In genomic region chr17:62895650-62896301, GRCh38 we compare ENCODE assay signal across 15 cellular contexts.
DNase-seq lines count a peak whose midpoint lies in the region; ATAC-seq and FAIRE-seq lines count a peak whose summit lies in the region.
"Had no signal": no experiment of that assay in that cellular context is flagged by ENCODE, and none has a peak within 500 bp of the region (broad histone marks: within the 10 kb centered on the region; RNA-seq: fewer than 3 reads in every experiment).

No MANE protein-coding gene starts in this region.

- no peaks in the 10 kb centered on the region for H3K9me3 Mint-ChIP-seq in activated CD8-positive, alpha-beta T cell treated with anti-CD3 and anti-CD28 coated beads, Interleukin-2, amount 10 ng/mL, durations not matched to agents 7 days and 5 days (ENCODE audit: insufficient read depth)
- H3K9me3 Mint-ChIP-seq: activated naive CD4-positive, alpha-beta T cell treated with anti-CD3 and anti-CD28 coated beads for 36 hours had no signal

- H3K9me3 ChIP-seq in mesenchymal stem cell (ENCODE audit: control insufficient read depth, low read length) = no peaks in the 10 kb centered on the region
- H3K9me3 ChIP-seq: psoas muscle, vagina had no signal

- peak overlapping the region in 1 of 2 experiments; percentile 66 for H2BK12ac ChIP-seq in mesenchymal stem cell (ENCODE audit: low read length in 2 of 2)

- no peak overlapping the region for H3K27ac Mint-ChIP-seq in activated CD8-positive, alpha-beta T cell treated with anti-CD3 and anti-CD28 coated beads, Interleukin-2, amount 10 ng/mL, durations not matched to agents 7 days and 5 days
- H3K27ac Mint-ChIP-seq: activated naive CD4-positive, alpha-beta T cell treated with anti-CD3 and anti-CD28 coated beads for 36 hours; WTC11 had no signal

- H3K36me3 Mint-ChIP-seq in activated CD8-positive, alpha-beta T cell treated with anti-CD3 and anti-CD28 coated beads, Interleukin-2, amount 10 ng/mL, durations not matched to agents 7 days and 5 days (ENCODE audit: low read depth) = no peaks in the 10 kb centered on the region
- H3K36me3 Mint-ChIP-seq: WTC11 had no signal

- peak overlapping the region; percentile 64 for H4K91ac ChIP-seq in mesenchymal stem cell (ENCODE audit: low read length)

- H3K4me1 ChIP-seq in mesenchymal stem cell (ENCODE audit: control insufficient read depth, insufficient read depth, low read depth, low read length) = peaks cover 5% of the 10 kb centered on the region

- CTCF ChIA-PET in activated CD8-positive, alpha-beta T cell treated with anti-CD3 and anti-CD28 coated beads, Interleukin-2, amount 10 ng/mL, durations not matched to agents 7 days and 5 days (lab: Charles Lee) = no interaction called here

- H3K18ac ChIP-seq in mesenchymal stem cell (ENCODE audit: low read depth in 1 of 2, low read length in 2 of 2) = peak overlapping the region in 1 of 2 experiments; percentile 77

- H3K4me1 Mint-ChIP-seq in activated CD8-positive, alpha-beta T cell treated with anti-CD3 and anti-CD28 coated beads, Interleukin-2, amount 10 ng/mL, durations not matched to agents 7 days and 5 days (ENCODE audit: low read depth) = peaks cover 11% of the 10 kb centered on the region

- ATAC-seq in activated CD8-positive, alpha-beta T cell treated with anti-CD3 and anti-CD28 coated beads, Interleukin-2, amount 10 ng/mL, durations not matched to agents 7 days and 5 days = no peak
- ATAC-seq in HG02763 (IDR thresholded peaks at IDR 0.05; ENCODE audit: unreplicated experiment) (no peak), HG03095 (IDR thresholded peaks at IDR 0.05; ENCODE audit: unreplicated experiment) (no peak)
- ATAC-seq: psoas muscle, WTC11 had no signal

- no peak overlapping the region for H3K23ac ChIP-seq in mesenchymal stem cell (ENCODE audit: low read length in 2 of 2)

- H3K4me3 Mint-ChIP-seq in activated CD8-positive, alpha-beta T cell treated with anti-CD3 and anti-CD28 coated beads, Interleukin-2, amount 10 ng/mL, durations not matched to agents 7 days and 5 days = no peak overlapping the region
- H3K4me3 Mint-ChIP-seq: activated naive CD4-positive, alpha-beta T cell treated with anti-CD3 and anti-CD28 coated beads for 36 hours; WTC11 had no signal

- DNase-seq in Ammon's horn (ENCODE audit: low spot score) = peak; percentile 40
- DNase-seq in HTR-8/SVneo (ENCODE audit: insufficient read length, low spot score) = no peak
- no peak for DNase-seq in caudate nucleus (lab: John Stamatoyannopoulos, UW)
- peak; percentile 60 for DNase-seq in mesenchymal stem cell
- no peak for DNase-seq in activated CD8-positive, alpha-beta T cell treated with anti-CD3 and anti-CD28 coated beads, Interleukin-2, amount 10 ng/mL, durations not matched to agents 7 days and 5 days
- no peak for DNase-seq in DMS 273 (lab: John Stamatoyannopoulos, UW; ENCODE audit: unreplicated experiment)
- DNase-seq: activated naive CD4-positive, alpha-beta T cell treated with anti-CD3 and anti-CD28 coated beads for 36 hours; DMS79; NCI-H2081; psoas muscle; stimulated activated CD4-positive, alpha-beta T cell treated with anti-CD3 and anti-CD28 coated beads, Interleukin-2, amount 100 ng/mL, for 48 hours had no signal

- no peak overlapping the region for H3K4ac ChIP-seq in mesenchymal stem cell (ENCODE audit: low read depth in 1 of 2, low read length in 2 of 2)

- H3K27me3 ChIP-seq in mesenchymal stem cell (ENCODE audit: control insufficient read depth in 1 of 2, insufficient read depth in 1 of 2, low read length in 2 of 2) = no peaks in the 10 kb centered on the region
- H3K27me3 ChIP-seq: vagina had no signal

- peak; percentile 55 for FAIRE-seq in HTR-8/SVneo (lab: Jason Lieb, UNC)

- H3K27ac ChIP-seq in caudate nucleus (ENCODE audit: low read depth, low read length) (peak overlapping the region; percentile 30), mesenchymal stem cell (ENCODE audit: low read length, poor library complexity, severe bottlenecking) (no peak overlapping the region)
- H3K27ac ChIP-seq: psoas muscle, vagina had no signal

- peak overlapping the region in 1 of 2 experiments; percentile 51 for H3K14ac ChIP-seq in mesenchymal stem cell (ENCODE audit: low read length in 2 of 2)

- H3K4me3 ChIP-seq in mesenchymal stem cell (ENCODE audit: insufficient read depth in 1 of 2, low read depth in 1 of 2, low read length in 2 of 2) = no peak overlapping the region
- H3K4me3 ChIP-seq: psoas muscle, vagina had no signal

- no peak overlapping the region for H3K9ac ChIP-seq in mesenchymal stem cell (ENCODE audit: low read length)

- H3K4me2 ChIP-seq in mesenchymal stem cell (ENCODE audit: low read length, poor library complexity, severe bottlenecking) = no peak overlapping the region

- H3K36me3 ChIP-seq in mesenchymal stem cell (ENCODE audit: control insufficient read depth in 1 of 2, insufficient read depth in 2 of 2, low read depth in 1 of 2, low read length in 2 of 2) = no peaks in the 10 kb centered on the region
- H3K36me3 ChIP-seq: vagina had no signal

- H2BK15ac ChIP-seq in mesenchymal stem cell (ENCODE audit: low read depth, poor library complexity, severe bottlenecking) = no peak overlapping the region

- H2BK5ac ChIP-seq in mesenchymal stem cell (ENCODE audit: low read depth, low read length, poor library complexity, severe bottlenecking) = no peak overlapping the region

- H4K8ac ChIP-seq in mesenchymal stem cell (ENCODE audit: low read length) = no peak overlapping the region

- H2AFZ ChIP-seq in mesenchymal stem cell (ENCODE audit: low read depth, low read length) = no peak overlapping the region

- peaks cover 2% of the 10 kb centered on the region for H3K27me3 Mint-ChIP-seq in activated CD8-positive, alpha-beta T cell treated with anti-CD3 and anti-CD28 coated beads, Interleukin-2, amount 10 ng/mL, durations not matched to agents 7 days and 5 days (ENCODE audit: low read depth)

- H2BK120ac ChIP-seq in mesenchymal stem cell (ENCODE audit: low read depth, low read length) = no peak overlapping the region

- no peaks in the 10 kb centered on the region for H3K79me1 ChIP-seq in mesenchymal stem cell (replicated peaks; ENCODE audit: low read length, poor library complexity, severe bottlenecking)

- no peak overlapping the region for H2AK5ac ChIP-seq in mesenchymal stem cell (ENCODE audit: low read length, severe bottlenecking)

- POLR2A ChIA-PET in activated CD8-positive, alpha-beta T cell treated with anti-CD3 and anti-CD28 coated beads, Interleukin-2, amount 10 ng/mL, durations not matched to agents 7 days and 5 days (lab: Charles Lee) = no interaction called here

- 86% methylated on average over 8 of the region's 8 CpGs for WGBS in mesenchymal stem cell

Comparison
In these comparisons a context has a peak if more than half of its experiments do, and no peak if none do; other contexts are left out.
1. DNase-seq: peak in Ammon's horn (single experiment) and mesenchymal stem cell (single experiment); none in HTR-8/SVneo (single experiment), caudate nucleus (0 of 61), activated CD8-positive, alpha-beta T cell treated with anti-CD3 and anti-CD28 coated beads, Interleukin-2, amount 10 ng/mL, durations not matched to agents 7 days and 5 days (single experiment) and DMS 273 (single experiment).